ENCODE assay signal across 1 cellular context in the genomic region with DNA sequence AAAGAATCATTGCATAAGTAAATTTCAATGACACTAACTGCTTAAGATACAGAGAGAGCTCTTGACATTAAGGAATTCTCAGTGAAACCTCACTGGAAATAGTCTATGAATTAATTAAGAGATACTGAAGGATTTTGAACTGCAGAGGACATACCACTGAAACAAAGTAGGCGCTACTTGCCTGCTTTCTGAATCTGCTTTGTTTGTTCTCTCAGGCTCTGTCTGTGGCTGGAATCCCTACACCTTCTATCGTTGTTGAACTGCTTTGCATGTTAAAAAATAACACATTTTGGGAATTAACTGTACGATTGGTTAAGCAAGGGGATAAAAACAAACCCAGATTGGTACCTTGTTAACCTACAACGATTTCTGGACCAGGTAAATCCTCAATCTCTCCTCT.
TF ChIP-seq lines count a peak whose summit lies in the region.

No MANE protein-coding gene starts in this region.

TF ChIP-seq in HepG2, 621 proteins besides CTCF, POLR2A, EP300 and RAD21 (continued from another document):
- TF ChIP-seq, protein P1, sequence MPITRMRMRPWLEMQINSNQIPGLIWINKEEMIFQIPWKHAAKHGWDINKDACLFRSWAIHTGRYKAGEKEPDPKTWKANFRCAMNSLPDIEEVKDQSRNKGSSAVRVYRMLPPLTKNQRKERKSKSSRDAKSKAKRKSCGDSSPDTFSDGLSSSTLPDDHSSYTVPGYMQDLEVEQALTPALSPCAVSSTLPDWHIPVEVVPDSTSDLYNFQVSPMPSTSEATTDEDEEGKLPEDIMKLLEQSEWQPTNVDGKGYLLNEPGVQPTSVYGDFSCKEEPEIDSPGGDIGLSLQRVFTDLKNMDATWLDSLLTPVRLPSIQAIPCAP (CRISPR knock-in tag; IDR thresholded peaks at IDR 0.05; ENCODE audit: low read depth): no peak
- no peak for TF ChIP-seq ZNF292 (CRISPR knock-in tag; IDR thresholded peaks at IDR 0.05; ENCODE audit: borderline replicate concordance, low read depth)
- TF ChIP-seq FOXK1 (CRISPR knock-in tag; IDR thresholded peaks at IDR 0.05; ENCODE audit: borderline replicate concordance, low read depth): no peak
- TF ChIP-seq PAX8 (CRISPR knock-in tag; IDR thresholded peaks at IDR 0.05; ENCODE audit: borderline replicate concordance): no peak
- no peak for TF ChIP-seq ZNF256 (CRISPR knock-in tag; conservative IDR thresholded peaks at IDR 0.05)
- TF ChIP-seq NFE2L1 (CRISPR knock-in tag; IDR thresholded peaks at IDR 0.05; ENCODE audit: borderline replicate concordance): no peak
- TF ChIP-seq, protein P2, sequence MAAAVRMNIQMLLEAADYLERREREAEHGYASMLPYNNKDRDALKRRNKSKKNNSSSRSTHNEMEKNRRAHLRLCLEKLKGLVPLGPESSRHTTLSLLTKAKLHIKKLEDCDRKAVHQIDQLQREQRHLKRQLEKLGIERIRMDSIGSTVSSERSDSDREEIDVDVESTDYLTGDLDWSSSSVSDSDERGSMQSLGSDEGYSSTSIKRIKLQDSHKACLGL (CRISPR knock-in tag; IDR thresholded peaks at IDR 0.05): no peak
- TF ChIP-seq NCOA5 (CRISPR knock-in tag; IDR thresholded peaks at IDR 0.05): no peak
- TF ChIP-seq, protein P3, sequence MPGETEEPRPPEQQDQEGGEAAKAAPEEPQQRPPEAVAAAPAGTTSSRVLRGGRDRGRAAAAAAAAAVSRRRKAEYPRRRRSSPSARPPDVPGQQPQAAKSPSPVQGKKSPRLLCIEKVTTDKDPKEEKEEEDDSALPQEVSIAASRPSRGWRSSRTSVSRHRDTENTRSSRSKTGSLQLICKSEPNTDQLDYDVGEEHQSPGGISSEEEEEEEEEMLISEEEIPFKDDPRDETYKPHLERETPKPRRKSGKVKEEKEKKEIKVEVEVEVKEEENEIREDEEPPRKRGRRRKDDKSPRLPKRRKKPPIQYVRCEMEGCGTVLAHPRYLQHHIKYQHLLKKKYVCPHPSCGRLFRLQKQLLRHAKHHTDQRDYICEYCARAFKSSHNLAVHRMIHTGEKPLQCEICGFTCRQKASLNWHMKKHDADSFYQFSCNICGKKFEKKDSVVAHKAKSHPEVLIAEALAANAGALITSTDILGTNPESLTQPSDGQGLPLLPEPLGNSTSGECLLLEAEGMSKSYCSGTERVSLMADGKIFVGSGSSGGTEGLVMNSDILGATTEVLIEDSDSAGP (CRISPR knock-in tag; IDR thresholded peaks at IDR 0.05; ENCODE audit: borderline replicate concordance): no peak
- no peak for TF ChIP-seq SAP130 (CRISPR knock-in tag; IDR thresholded peaks at IDR 0.05; ENCODE audit: low read depth)
- TF ChIP-seq, protein P4, sequence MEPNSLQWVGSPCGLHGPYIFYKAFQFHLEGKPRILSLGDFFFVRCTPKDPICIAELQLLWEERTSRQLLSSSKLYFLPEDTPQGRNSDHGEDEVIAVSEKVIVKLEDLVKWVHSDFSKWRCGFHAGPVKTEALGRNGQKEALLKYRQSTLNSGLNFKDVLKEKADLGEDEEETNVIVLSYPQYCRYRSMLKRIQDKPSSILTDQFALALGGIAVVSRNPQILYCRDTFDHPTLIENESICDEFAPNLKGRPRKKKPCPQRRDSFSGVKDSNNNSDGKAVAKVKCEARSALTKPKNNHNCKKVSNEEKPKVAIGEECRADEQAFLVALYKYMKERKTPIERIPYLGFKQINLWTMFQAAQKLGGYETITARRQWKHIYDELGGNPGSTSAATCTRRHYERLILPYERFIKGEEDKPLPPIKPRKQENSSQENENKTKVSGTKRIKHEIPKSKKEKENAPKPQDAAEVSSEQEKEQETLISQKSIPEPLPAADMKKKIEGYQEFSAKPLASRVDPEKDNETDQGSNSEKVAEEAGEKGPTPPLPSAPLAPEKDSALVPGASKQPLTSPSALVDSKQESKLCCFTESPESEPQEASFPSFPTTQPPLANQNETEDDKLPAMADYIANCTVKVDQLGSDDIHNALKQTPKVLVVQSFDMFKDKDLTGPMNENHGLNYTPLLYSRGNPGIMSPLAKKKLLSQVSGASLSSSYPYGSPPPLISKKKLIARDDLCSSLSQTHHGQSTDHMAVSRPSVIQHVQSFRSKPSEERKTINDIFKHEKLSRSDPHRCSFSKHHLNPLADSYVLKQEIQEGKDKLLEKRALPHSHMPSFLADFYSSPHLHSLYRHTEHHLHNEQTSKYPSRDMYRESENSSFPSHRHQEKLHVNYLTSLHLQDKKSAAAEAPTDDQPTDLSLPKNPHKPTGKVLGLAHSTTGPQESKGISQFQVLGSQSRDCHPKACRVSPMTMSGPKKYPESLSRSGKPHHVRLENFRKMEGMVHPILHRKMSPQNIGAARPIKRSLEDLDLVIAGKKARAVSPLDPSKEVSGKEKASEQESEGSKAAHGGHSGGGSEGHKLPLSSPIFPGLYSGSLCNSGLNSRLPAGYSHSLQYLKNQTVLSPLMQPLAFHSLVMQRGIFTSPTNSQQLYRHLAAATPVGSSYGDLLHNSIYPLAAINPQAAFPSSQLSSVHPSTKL (CRISPR knock-in tag; IDR thresholded peaks at IDR 0.05): no peak
